Comparison of ENCODE assay signal across 34 cellular contexts in the genomic region with DNA sequence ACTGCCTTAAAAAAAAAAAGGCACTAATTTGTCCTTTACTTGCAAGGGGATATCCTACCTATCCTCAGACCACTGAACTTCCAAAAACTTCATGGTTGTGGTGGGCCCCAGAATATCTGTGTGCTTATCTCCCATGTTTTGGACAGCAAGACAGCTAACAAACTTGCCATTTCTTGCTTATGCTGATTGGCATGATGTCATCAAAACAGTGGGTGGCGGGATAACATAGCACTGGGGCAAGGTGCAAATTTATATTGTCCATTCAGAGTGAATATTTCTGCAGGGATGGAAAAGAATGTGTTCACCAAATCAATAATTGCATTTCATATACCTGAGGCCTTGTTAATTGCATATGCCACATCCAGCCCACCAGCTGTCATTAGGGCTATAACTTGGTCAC.
"Had no signal": no experiment of that assay in that cellular context is flagged by ENCODE, and none has a peak within 500 bp of the region (broad histone marks: within the 10 kb centered on the region; RNA-seq: fewer than 3 reads in every experiment).

No MANE protein-coding gene starts in this region.

- H3K36me3 ChIP-seq: MG63 had no signal

- DNase-seq: Karpas-422, Kasumi-1, MG63, MM.1S, MV-4-11, NCI-H1048, NCI-H1092, NCI-H1092 treated with DMSO at 0.1 percent for 48 hours, NCI-H1105, NCI-H1105 treated with DMSO at 0.1 percent for 48 hours, NCI-H1417, NCI-H1417 treated with DMSO at 0.1 percent for 48 hours, NCI-H1436, NCI-H1436 treated with DMSO at 0.1 percent for 48 hours, NCI-H146, NCI-H1694, NCI-H1694 treated with DMSO at 0.1 percent for 48 hours, NCI-H187, NCI-H187 treated with DMSO at 0.1 percent for 48 hours, NCI-H1930, NCI-H2029, NCI-H2029 treated with DMSO at 0.1 percent for 48 hours, NCI-H2081, NCI-H2081 treated with DMSO at 0.1 percent for 48 hours, NCI-H2107, NCI-H2171, NCI-H2171 treated with DMSO at 0.1 percent for 48 hours, NCI-H2227 treated with DMSO at 0.1 percent for 48 hours, NCI-H345, NCI-H446, NCI-H446 treated with DMSO at 0.1 percent for 48 hours, NCI-H510A, NCI-H510A treated with DMSO at 0.1 percent for 48 hours, NCI-H524 had no signal

- H3K4me3 ChIP-seq: MG63 had no signal

- H3K9me3 ChIP-seq: MG63 had no signal

- H3K27me3 ChIP-seq: MG63 had no signal
